8 cellular contexts compared by ENCODE assay signal in genomic region chr2:55168221-55169154, GRCh38.
A peak's percentile ranks its signal among the peaks of the same experiment; 100 is the strongest.
DNase-seq lines count a peak whose midpoint lies in the region; ATAC-seq and TF ChIP-seq lines count a peak whose summit lies in the region.

No MANE protein-coding gene starts in this region.

- no peak overlapping the region for H2BK15ac ChIP-seq in H9 (ENCODE audit: low read depth, low read length)

- H3K4me3 Mint-ChIP-seq in H9 (no peak overlapping the region), neural crest cell (no peak overlapping the region)

- TF ChIP-seq CTCF in H9 (conservative IDR thresholded peaks at IDR 0.05) (peak; percentile 81), neural crest cell (conservative IDR thresholded peaks at IDR 0.05) (peak; percentile 76)

- no peaks in the 10 kb centered on the region for H3K27me3 ChIP-seq in H9 (ENCODE audit: insufficient read depth, low read length)

- H3K23me2 ChIP-seq in H9 (ENCODE audit: insufficient read length, low read depth, low read length, poor library complexity, severe bottlenecking), result no peaks in the 10 kb centered on the region

- H3K27ac ChIP-seq in H9 (ENCODE audit: insufficient read length, low read depth, low read length), result no peak overlapping the region

- H3T11ph ChIP-seq in H9 (ENCODE audit: low read length), result no peak overlapping the region

- H3K9ac ChIP-seq in H9 (ENCODE audit: extremely low read depth, insufficient read length, low read length), result no peak overlapping the region

- no peak overlapping the region for H2BK5ac ChIP-seq in H9 (ENCODE audit: insufficient read length, low read length)

- H2BK12ac ChIP-seq in H9 (ENCODE audit: insufficient read length, low read depth, low read length), result no peak overlapping the region

- no peak overlapping the region for H3K4me2 ChIP-seq in H9 (ENCODE audit: insufficient read depth, insufficient read length, low read length)

- no peak overlapping the region for H2AK5ac ChIP-seq in H9 (ENCODE audit: insufficient read length, low read length)

- H3K79me2 ChIP-seq in H9 (ENCODE audit: insufficient read depth, low read length), result no peaks in the 10 kb centered on the region

- no peak overlapping the region for H4K91ac ChIP-seq in H9 (ENCODE audit: insufficient read length, low read depth, low read length)

- no peak overlapping the region for H3K4ac ChIP-seq in H9 (ENCODE audit: low read depth, low read length)

- ATAC-seq in HG02884 (IDR thresholded peaks at IDR 0.05; ENCODE audit: unreplicated experiment) (no peak), HG02642 (IDR thresholded peaks at IDR 0.05; ENCODE audit: poor library complexity, unreplicated experiment) (no peak)

- H2BK120ac ChIP-seq in H9 (ENCODE audit: low read depth, low read length, poor library complexity, severe bottlenecking), result no peak overlapping the region

- no peak overlapping the region for H3K23ac ChIP-seq in H9 (ENCODE audit: insufficient read length, low read depth, low read length)

- H3K79me1 ChIP-seq in H9 (ENCODE audit: insufficient read depth, low read depth, low read length, poor library complexity, severe bottlenecking), result no peaks in the 10 kb centered on the region

- no CpG with 5 or more reads among the region's 6 CpGs for WGBS in H9 (ENCODE audit: extremely low coverage, insufficient read length, low lambda C conversion rate)

- H4K8ac ChIP-seq in H9 (replicated peaks; ENCODE audit: insufficient read length, low read depth, low read length), result no peak overlapping the region

- no peaks in the 10 kb centered on the region for H3K9me3 Mint-ChIP-seq in H9
- H3K9me3 Mint-ChIP-seq in neural crest cell, result no peaks in the 10 kb centered on the region

- H2BK20ac ChIP-seq in H9 (ENCODE audit: low read depth, low read length, poor library complexity, severe bottlenecking), result no peak overlapping the region

- H4K5ac ChIP-seq in H9 (ENCODE audit: insufficient read length, low read depth, low read length), result no peak overlapping the region

- H3K56ac ChIP-seq in H9 (ENCODE audit: insufficient read length, low read depth, low read length), result no peak overlapping the region

- H4K20me1 ChIP-seq in H9 (ENCODE audit: control insufficient read depth, insufficient read depth, insufficient read length), result no peaks in the 10 kb centered on the region

- DNase-seq in DMS53 (lab: John Stamatoyannopoulos, UW), result peak; percentile 84
- DNase-seq in H9, result no peak
- DNase-seq in NCI-H2196 (lab: John Stamatoyannopoulos, UW; ENCODE audit: unreplicated experiment), result peak; percentile 14
- peak; percentile 22 to 27 for DNase-seq in activated CD4-positive, alpha-beta T cell treated with anti-CD3 and anti-CD28 coated beads, Interleukin-2, amount 50 U/mL, for 4 hours
- DNase-seq in fibroblast of peridontal ligament (ENCODE audit: extremely low read depth), result peak; percentile 91
- no peak for DNase-seq in neural crest cell (ENCODE audit: low read depth, low spot score)

- H3K14ac ChIP-seq in H9 (ENCODE audit: insufficient read depth, low read length), result no peak overlapping the region

- H3K36me3 Mint-ChIP-seq in H9 (ENCODE audit: insufficient read depth in 1 of 3, low read depth in 3 of 3) (no peaks in the 10 kb centered on the region), neural crest cell (ENCODE audit: low read depth) (no peaks in the 10 kb centered on the region)

- H2AFZ ChIP-seq in H9 (ENCODE audit: low read length), result no peak overlapping the region

- no peak overlapping the region for H3K18ac ChIP-seq in H9 (ENCODE audit: insufficient read length, low read depth, low read length)

- no peaks in the 10 kb centered on the region for H3K27me3 Mint-ChIP-seq in H9 (ENCODE audit: low read depth)
- no peaks in the 10 kb centered on the region for H3K27me3 Mint-ChIP-seq in neural crest cell (ENCODE audit: low read depth)

- peak overlapping the region in 2 of 3 experiments; percentile 29 to 80; a peak in 3 of 7 replicates for H3K27ac Mint-ChIP-seq in H9
- H3K27ac Mint-ChIP-seq in neural crest cell (ENCODE audit: unreplicated experiment), result peak overlapping the region; percentile 87

- no peaks in the 10 kb centered on the region for H3K9me3 ChIP-seq in H9 (ENCODE audit: control insufficient read depth, low read depth, low read length)

- H3K4me1 Mint-ChIP-seq in H9, result peaks cover 37 to 39% of the 10 kb centered on the region in 2 experiments
- H3K4me1 Mint-ChIP-seq in neural crest cell, result peaks cover 28% of the 10 kb centered on the region

- H3K4me1 ChIP-seq in H9 (ENCODE audit: insufficient read depth, low read length), result peaks cover 10% of the 10 kb centered on the region; the same call in 1 of the 2 replicates

Comparison
In these comparisons a context has a peak if more than half of its experiments do, and no peak if none do; other contexts are left out.
1. DNase-seq: peak in DMS53 (single experiment), NCI-H2196 (single experiment), activated CD4-positive, alpha-beta T cell treated with anti-CD3 and anti-CD28 coated beads, Interleukin-2, amount 50 U/mL, for 4 hours (2 of 2) and fibroblast of peridontal ligament (single experiment); none in H9 (single experiment) and neural crest cell (single experiment).